In genomic region chr18:28120811-28121210, GRCh38 we compare ENCODE assay signal across 1 cellular context.
TF ChIP-seq lines count a peak whose summit lies in the region.

No MANE protein-coding gene starts in this region.

TF ChIP-seq in K562, 482 proteins besides CTCF, POLR2A, EP300 and RAD21 (continued from another document):
- TF ChIP-seq, protein P1, sequence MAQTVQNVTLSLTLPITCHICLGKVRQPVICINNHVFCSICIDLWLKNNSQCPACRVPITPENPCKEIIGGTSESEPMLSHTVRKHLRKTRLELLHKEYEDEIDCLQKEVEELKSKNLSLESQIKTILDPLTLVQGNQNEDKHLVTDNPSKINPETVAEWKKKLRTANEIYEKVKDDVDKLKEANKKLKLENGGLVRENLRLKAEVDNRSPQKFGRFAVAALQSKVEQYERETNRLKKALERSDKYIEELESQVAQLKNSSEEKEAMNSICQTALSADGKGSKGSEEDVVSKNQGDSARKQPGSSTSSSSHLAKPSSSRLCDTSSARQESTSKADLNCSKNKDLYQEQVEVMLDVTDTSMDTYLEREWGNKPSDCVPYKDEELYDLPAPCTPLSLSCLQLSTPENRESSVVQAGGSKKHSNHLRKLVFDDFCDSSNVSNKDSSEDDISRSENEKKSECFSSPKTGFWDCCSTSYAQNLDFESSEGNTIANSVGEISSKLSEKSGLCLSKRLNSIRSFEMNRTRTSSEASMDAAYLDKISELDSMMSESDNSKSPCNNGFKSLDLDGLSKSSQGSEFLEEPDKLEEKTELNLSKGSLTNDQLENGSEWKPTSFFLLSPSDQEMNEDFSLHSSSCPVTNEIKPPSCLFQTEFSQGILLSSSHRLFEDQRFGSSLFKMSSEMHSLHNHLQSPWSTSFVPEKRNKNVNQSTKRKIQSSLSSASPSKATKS (CRISPR knock-in tag; IDR thresholded peaks at IDR 0.05): no peak
